8 cellular contexts compared by ENCODE assay signal in the genomic region with DNA sequence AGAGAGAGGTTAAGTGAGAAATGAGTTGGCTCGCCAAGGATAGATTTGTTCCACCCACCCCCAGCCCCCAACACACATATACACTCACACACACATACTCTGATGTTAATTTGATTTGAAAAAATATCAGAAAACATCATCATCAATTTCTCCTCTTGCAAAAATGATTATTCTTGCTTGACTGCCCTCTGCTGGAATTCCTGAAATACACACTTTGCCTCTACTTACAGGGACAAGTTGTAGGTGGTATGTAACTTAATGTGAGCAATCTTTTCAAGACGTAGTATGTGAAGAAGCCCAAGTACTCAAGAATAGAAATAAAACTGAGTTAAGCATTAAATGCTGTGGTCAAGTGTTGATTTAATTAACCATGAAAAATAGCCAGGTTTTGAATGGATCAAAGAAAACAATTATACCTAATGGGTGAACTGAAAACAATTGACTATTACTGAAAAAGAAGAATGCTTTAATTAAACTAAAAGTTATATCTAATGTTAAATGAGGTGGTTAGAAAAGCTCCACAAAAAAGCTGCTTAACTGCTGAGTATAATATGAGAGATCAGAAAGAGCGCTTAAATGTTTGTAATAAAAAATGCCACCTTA. TPM values are rescaled to one million over a fixed set of nuclear protein-coding genes. Genes with fewer than 3 reads are reported as not detected.
DNase-seq lines count a peak whose midpoint lies in the region; ATAC-seq, FAIRE-seq and TF ChIP-seq lines count a peak whose summit lies in the region.

No MANE protein-coding gene starts in this region.

- POLR2A ChIA-PET in HepG2 (lab: Yijun Ruan, JAX), result no interaction called here

- no peaks in the 10 kb centered on the region for H3K79me2 ChIP-seq in astrocyte (ENCODE audit: insufficient read depth, low read length)
- no peaks in the 10 kb centered on the region for H3K79me2 ChIP-seq in HepG2 (ENCODE audit: insufficient read depth, low read length)

- H3K36me3 Mint-ChIP-seq in astrocyte (ENCODE audit: low read depth, unreplicated experiment), result no peaks in the 10 kb centered on the region
- H3K36me3 Mint-ChIP-seq in activated T-helper 1 cell treated with anti-CD3 and anti-CD28 coated beads, Interleukin-12 subunit alpha, Interleukin-12 subunit beta, Interleukin-2, Interleukin-4 antibody, amounts not matched to agents 30 ng/mL and 10 ng/mL and 1 ng/mL, durations not matched to agents 14 hours and 24 hours and 36 hours (ENCODE audit: low read depth), result no peaks in the 10 kb centered on the region

- H3K4me3 ChIP-seq in astrocyte (ENCODE audit: insufficient read depth, low read depth, low read length) (no peak overlapping the region), HepG2 (replicated peaks in 1 of 3; ENCODE audit: insufficient read depth in 1 of 3, low read depth in 2 of 3, low read length in 3 of 3) (no peak overlapping the region)

- H3K27me3 ChIP-seq in astrocyte (ENCODE audit: insufficient read depth, low read length) (no peaks in the 10 kb centered on the region), HepG2 (ENCODE audit: control insufficient read depth in 1 of 2, insufficient read depth in 2 of 2, low read length in 2 of 2) (no peaks in the 10 kb centered on the region)

- 3% methylated on average over 3 of the region's 3 CpGs for WGBS in HepG2 (ENCODE audit: low lambda C conversion rate)

- no TSS peak for BruUV-seq in HepG2 (replicated peaks; lab: Mats Ljungman, UMichigan)

- peaks cover 2% of the 10 kb centered on the region for H3K4me1 Mint-ChIP-seq in astrocyte (ENCODE audit: low read depth, unreplicated experiment)
- H3K4me1 Mint-ChIP-seq in activated T-helper 1 cell treated with anti-CD3 and anti-CD28 coated beads, Interleukin-12 subunit alpha, Interleukin-12 subunit beta, Interleukin-2, Interleukin-4 antibody, amounts not matched to agents 30 ng/mL and 10 ng/mL and 1 ng/mL, durations not matched to agents 14 hours and 24 hours and 36 hours (ENCODE audit: low read depth), result no peaks in the 10 kb centered on the region

- FAIRE-seq in astrocyte (lab: Jason Lieb, UNC) (no peak), HepG2 (lab: Jason Lieb, UNC) (peak; percentile 53)

- in situ Hi-C loops in KBM-7 (cut with MboI; ENCODE audit: low pct_unique_long_range_greater_than_20kb, low sequenced_read_pairs), result no loop called here
- in situ Hi-C loops in HepG2 (cut with HindIII; ENCODE audit: extremely low pct_ligation_motif_present, low pct_unique_long_range_greater_than_20kb), result loop anchor here (10.0 kb wide), 2 partner anchors 234 to 294 kb away; no protein-coding TSS in a partner anchor

- H3K27ac ChIP-seq in astrocyte (ENCODE audit: low read depth, low read length) (no peak overlapping the region), HepG2 (ENCODE audit: extremely low read length, insufficient read depth, low read length) (no peak overlapping the region)

- H3K9ac ChIP-seq in astrocyte (ENCODE audit: low read length) (no peak overlapping the region), HepG2 (ENCODE audit: insufficient read depth, low read depth, low read length) (no peak overlapping the region)

- no peaks in the 10 kb centered on the region for H4K20me1 ChIP-seq in astrocyte (ENCODE audit: insufficient read depth, low read length)
- no peaks in the 10 kb centered on the region for H4K20me1 ChIP-seq in HepG2 (ENCODE audit: insufficient read depth, low read length)

- TF ChIP-seq RAD21 in HepG2 (CRISPR knock-in tag; IDR thresholded peaks at IDR 0.05), result no peak

- H3K27ac Mint-ChIP-seq in astrocyte (ENCODE audit: unreplicated experiment), result no peak overlapping the region
- H3K27ac Mint-ChIP-seq in activated T-helper 1 cell treated with anti-CD3 and anti-CD28 coated beads, Interleukin-12 subunit alpha, Interleukin-12 subunit beta, Interleukin-2, Interleukin-4 antibody, amounts not matched to agents 30 ng/mL and 10 ng/mL and 1 ng/mL, durations not matched to agents 14 hours and 24 hours and 36 hours, result no peak overlapping the region

- TF ChIP-seq CTCF in astrocyte (IDR thresholded peaks at IDR 0.05; ENCODE audit: insufficient read depth, low read depth, low read length) (peak; percentile 73), HepG2 (CRISPR knock-in tag; IDR thresholded peaks at IDR 0.05) (peak; percentile 62)

- DNase-seq in DMS 273 (lab: John Stamatoyannopoulos, UW; ENCODE audit: unreplicated experiment) (peak; percentile 39), DMS 273 treated with DMSO at 0.1 percent for 48 hours (lab: John Stamatoyannopoulos, UW) (no peak), KBM-7 (peak; percentile 32), astrocyte (ENCODE audit: low read depth) (peak; percentile 12), HepG2 (ENCODE audit: low spot score) (peak; percentile 2)
- DNase-seq in activated T-helper 1 cell treated with anti-CD3 and anti-CD28 coated beads, Interleukin-12 subunit alpha, Interleukin-12 subunit beta, Interleukin-2, Interleukin-4 antibody, amounts not matched to agents 30 ng/mL and 10 ng/mL and 1 ng/mL, durations not matched to agents 14 hours and 24 hours and 36 hours (ENCODE audit: low spot score), result no peak

- H3K9me3 ChIP-seq in astrocyte (ENCODE audit: insufficient read depth, low read depth, low read length), result no peaks in the 10 kb centered on the region
- H3K9me3 ChIP-seq in HepG2 (ENCODE audit: low read length), result peaks cover 6% of the 10 kb centered on the region; the same call in 1 of the 2 replicates

- intact Hi-C loops in HepG2 (cut with micrococcal nuclease; ENCODE audit: unreplicated experiment), result loop anchor here (1.0 kb wide), 3 partner anchors 239 to 295 kb away; no protein-coding TSS in a partner anchor
- intact Hi-C loops in activated T-helper 1 cell treated with anti-CD3 and anti-CD28 coated beads, Interleukin-12 subunit alpha, Interleukin-12 subunit beta, Interleukin-2, Interleukin-4 antibody, amounts not matched to agents 30 ng/mL and 10 ng/mL and 1 ng/mL, durations not matched to agents 14 hours and 24 hours and 36 hours (cut with micrococcal nuclease), result loop anchor here (1.0 to 2.0 kb wide), 2 partner anchors 238 to 295 kb away; no protein-coding TSS in a partner anchor

- H3K4me1 ChIP-seq in astrocyte (ENCODE audit: insufficient read depth, low read length), result no peaks in the 10 kb centered on the region
- H3K4me1 ChIP-seq in HepG2 (ENCODE audit: insufficient read depth, low read length), result no peaks in the 10 kb centered on the region

- CTCF ChIA-PET in HepG2 (lab: Yijun Ruan, JAX; ENCODE audit: low intra/inter-chr PET ratio, low total read pairs), result interaction anchor here (0.8 to 2.7 kb wide), 3 partner anchors 239 to 295 kb away, joined by 5 to 17 read pairs (median 15); no protein-coding TSS in a partner anchor

- no peaks in the 10 kb centered on the region for H3K27me3 Mint-ChIP-seq in astrocyte (ENCODE audit: low read depth, unreplicated experiment)
- peaks cover 5% of the 10 kb centered on the region for H3K27me3 Mint-ChIP-seq in activated T-helper 1 cell treated with anti-CD3 and anti-CD28 coated beads, Interleukin-12 subunit alpha, Interleukin-12 subunit beta, Interleukin-2, Interleukin-4 antibody, amounts not matched to agents 30 ng/mL and 10 ng/mL and 1 ng/mL, durations not matched to agents 14 hours and 24 hours and 36 hours (ENCODE audit: insufficient read depth)

- no peak overlapping the region for H3K4me3 Mint-ChIP-seq in astrocyte (ENCODE audit: unreplicated experiment)
- no peak overlapping the region for H3K4me3 Mint-ChIP-seq in activated T-helper 1 cell treated with anti-CD3 and anti-CD28 coated beads, Interleukin-12 subunit alpha, Interleukin-12 subunit beta, Interleukin-2, Interleukin-4 antibody, amounts not matched to agents 30 ng/mL and 10 ng/mL and 1 ng/mL, durations not matched to agents 14 hours and 24 hours and 36 hours

- no peak overlapping the region for H2AFZ ChIP-seq in astrocyte (ENCODE audit: low read depth, low read length)
- H2AFZ ChIP-seq in HepG2 (ENCODE audit: low read length), result no peak overlapping the region

- ATAC-seq in HepG2 (no peak), HG03097 (IDR thresholded peaks at IDR 0.05; ENCODE audit: low FRiP score, unreplicated experiment) (no peak), HG02763 (IDR thresholded peaks at IDR 0.05; ENCODE audit: unreplicated experiment) (no peak)

- TF ChIP-seq EP300 in HepG2 (IDR thresholded peaks at IDR 0.05; ENCODE audit: low read depth in 2 of 2, low read length in 2 of 2) (no peak), HepG2 (CRISPR knock-in tag; IDR thresholded peaks at IDR 0.05; ENCODE audit: borderline replicate concordance) (no peak)

- H3K4me2 ChIP-seq in astrocyte (ENCODE audit: low read length) (no peak overlapping the region), HepG2 (ENCODE audit: low read depth, low read length) (no peak overlapping the region)

- H3K36me3 ChIP-seq in astrocyte (ENCODE audit: insufficient read depth, low read length) (no peaks in the 10 kb centered on the region), HepG2 (replicated peaks in 1 of 2; ENCODE audit: control insufficient read depth in 1 of 2, insufficient read depth in 2 of 2, low read length in 2 of 2) (no peaks in the 10 kb centered on the region)

- TF ChIP-seq POLR2A in HepG2 (IDR thresholded peaks at IDR 0.05; ENCODE audit: insufficient read depth in 1 of 2, low read depth in 2 of 2, low read length in 2 of 2), result no peak

- H3K9me3 Mint-ChIP-seq in astrocyte (ENCODE audit: unreplicated experiment), result peaks cover 5% of the 10 kb centered on the region
- H3K9me3 Mint-ChIP-seq in activated T-helper 1 cell treated with anti-CD3 and anti-CD28 coated beads, Interleukin-12 subunit alpha, Interleukin-12 subunit beta, Interleukin-2, Interleukin-4 antibody, amounts not matched to agents 30 ng/mL and 10 ng/mL and 1 ng/mL, durations not matched to agents 14 hours and 24 hours and 36 hours, result no peaks in the 10 kb centered on the region

RNA-seq across cellular contexts. Expression of a gene that starts 46.6 kb away (rescaled TPM):
- total RNA-seq in astrocyte (not detected in 2 replicates), HepG2 (2016; rRNA removed; fragmentation: Illumina TruSeq; extraction: Trizol) (not detected in 2 replicates)
- not detected in 2 replicates for total RNA-seq in HepG2 (2016; cell fraction: cytosol; rRNA removed; fragmentation: Illumina TruSeq; extraction: Trizol; ENCODE audit: low read depth)
- not detected in 2 replicates for total RNA-seq in HepG2 (2016; cell fraction: insoluble cytoplasmic fraction; rRNA removed; fragmentation: Illumina TruSeq; extraction: Trizol)
- not detected in 2 replicates for total RNA-seq in HepG2 (2016; cell fraction: membrane; rRNA removed; fragmentation: Illumina TruSeq; extraction: Trizol)
- not detected in 2 replicates for total RNA-seq in HepG2 (2016; cell fraction: nucleus; rRNA removed; fragmentation: Illumina TruSeq; extraction: Trizol)
- polyA plus RNA-seq in HepG2 (2011; rRNA removed), result not detected in 2 replicates
- not detected in 2 replicates for polyA plus RNA-seq in HepG2 (2011; cell fraction: cytosol; rRNA removed)
- not detected in 2 replicates for polyA plus RNA-seq in HepG2 (2011; cell fraction: nucleus; rRNA removed)
- not detected in 2 replicates for polyA plus RNA-seq in HepG2 (2012)
- not detected in 2 replicates for polyA plus RNA-seq in HepG2 (2016; cell fraction: cytosol; fragmentation: Illumina TruSeq; extraction: Trizol; ENCODE audit: low read depth)
- not detected in 2 replicates for polyA plus RNA-seq in HepG2 (2016; cell fraction: insoluble cytoplasmic fraction; fragmentation: Illumina TruSeq; extraction: Trizol; ENCODE audit: low read depth)
- polyA plus RNA-seq in HepG2 (2016; cell fraction: membrane; fragmentation: Illumina TruSeq; extraction: Trizol; ENCODE audit: low read depth), result not detected in 2 replicates
- polyA plus RNA-seq in HepG2 (2016; cell fraction: nucleus; fragmentation: Illumina TruSeq; extraction: Trizol; ENCODE audit: insufficient read depth, low read depth), result not detected in 2 replicates
- not detected in 2 replicates for polyA minus RNA-seq in HepG2 (2011; rRNA and poly(A)+ RNA removed; ENCODE audit: low replicate concordance)
- polyA minus RNA-seq in HepG2 (2011; cell fraction: cytosol; rRNA and poly(A)+ RNA removed), result not detected in 2 replicates
- not detected in 2 replicates for polyA minus RNA-seq in HepG2 (2011; cell fraction: nucleus; rRNA and poly(A)+ RNA removed)
- total RNA-seq in activated T-helper 1 cell treated with anti-CD3 and anti-CD28 coated beads, Interleukin-12 subunit alpha, Interleukin-12 subunit beta, Interleukin-2, Interleukin-4 antibody, amounts not matched to agents 30 ng/mL and 10 ng/mL and 1 ng/mL, durations not matched to agents 14 hours and 24 hours and 36 hours, result not detected in 2 replicates

Comparison
In these comparisons a context has a peak if more than half of its experiments do, and no peak if none do; other contexts are left out.
1. DNase-seq: peak in DMS 273 (single experiment), KBM-7 (single experiment), astrocyte (single experiment) and HepG2 (single experiment); none in DMS 273 treated with DMSO at 0.1 percent for 48 hours (single experiment) and activated T-helper 1 cell treated with anti-CD3 and anti-CD28 coated beads, Interleukin-12 subunit alpha, Interleukin-12 subunit beta, Interleukin-2, Interleukin-4 antibody, amounts not matched to agents 30 ng/mL and 10 ng/mL and 1 ng/mL, durations not matched to agents 14 hours and 24 hours and 36 hours (single experiment).